ENCODE assay signal across 8 cellular contexts in genomic region chr7:101788517-101788916, GRCh38.
"Had no signal": no experiment of that assay in that cellular context is flagged by ENCODE, and none has a peak within 500 bp of the region (broad histone marks: within the 10 kb centered on the region; RNA-seq: fewer than 3 reads in every experiment).

No MANE protein-coding gene starts in this region.

- H3K36me3 Mint-ChIP-seq: IgD-negative memory B cell had no signal

- ATAC-seq: HepG2 had no signal

- H3K4me2 ChIP-seq: KMS-11 had no signal

- H3K9me3 Mint-ChIP-seq: IgD-negative memory B cell had no signal

- DNase-seq: IMR-90, KBM-7, KG1 had no signal

- FAIRE-seq: HepG2, HTR-8/SVneo had no signal

- H3K27ac Mint-ChIP-seq: IgD-negative memory B cell had no signal

- H3K4me3 Mint-ChIP-seq: IgD-negative memory B cell had no signal

- H3K27ac ChIP-seq: HL-60, KMS-11 had no signal

- H3K9ac ChIP-seq: KMS-11 had no signal
